ENCODE assay signal across 13 cellular contexts in genomic region chr12:108772247-108772646, GRCh38. TPM values are rescaled to one million over a fixed set of nuclear protein-coding genes. Genes with fewer than 3 reads are reported as not detected.
A peak's percentile ranks its signal among the peaks of the same experiment; 100 is the strongest.
DNase-seq lines count a peak whose midpoint lies in the region; ATAC-seq and TF ChIP-seq lines count a peak whose summit lies in the region.
"Had no signal": no experiment of that assay in that cellular context is flagged by ENCODE, and none has a peak within 500 bp of the region (broad histone marks: within the 10 kb centered on the region; RNA-seq: fewer than 3 reads in every experiment).

No MANE protein-coding gene starts in this region.

- H3K9me3 Mint-ChIP-seq in IgD-negative memory B cell: no peaks in the 10 kb centered on the region
- H3K9me3 Mint-ChIP-seq: activated naive CD8-positive, alpha-beta T cell treated with anti-CD3 and anti-CD28 coated beads for 36 hours; mesothelial cell of epicardium had no signal

- peak overlapping the region in 2 of 3 donors; percentile 3 to 45 for H3K9ac ChIP-seq in skeletal muscle tissue (ENCODE audit: low read depth in 1 of 3, low read length in 3 of 3)

- intact Hi-C loops in posterior vena cava (cut with DNase I) (no loop called here), adrenal gland (cut with DNase I) (no loop called here)

- TF ChIP-seq CTCF in adrenal gland (IDR thresholded peaks at IDR 0.05): no peak

- H3K27me3 Mint-ChIP-seq in IgD-negative memory B cell: peaks cover 3% of the 10 kb centered on the region

- peaks cover 5 to 17% (median 15%) of the 10 kb centered on the region in 3 donors for H3K4me1 Mint-ChIP-seq in IgD-negative memory B cell
- H3K4me1 Mint-ChIP-seq: mesothelial cell of epicardium had no signal

- H3K9me3 ChIP-seq in esophagus (ENCODE audit: control insufficient read depth in 2 of 2, insufficient read depth in 1 of 2, low read depth in 1 of 2, low read length in 1 of 2) (no peaks in the 10 kb centered on the region), skeletal muscle tissue (ENCODE audit: control insufficient read depth in 3 of 3, low read length in 3 of 3) (no peaks in the 10 kb centered on the region), adrenal gland (replicated peaks in 1 of 3) (no peaks in the 10 kb centered on the region)

- WGBS in esophagus, 2 donors: 70 to 76% methylated on average over 2 of the region's 2 CpGs
- WGBS in adrenal gland, 4 donors: 33 to 72% (median 50%) methylated on average over 2 of the region's 2 CpGs

- no peaks in the 10 kb centered on the region for H3K27me3 ChIP-seq in esophagus (ENCODE audit: control insufficient read depth in 1 of 2, insufficient read depth in 2 of 2, low read length in 2 of 2)
- H3K27me3 ChIP-seq in skeletal muscle tissue (ENCODE audit: control insufficient read depth in 3 of 3, insufficient read depth in 3 of 3, low read length in 3 of 3): no peaks in the 10 kb centered on the region
- no peaks in the 10 kb centered on the region for H3K27me3 ChIP-seq in adrenal gland

- H3K27ac Mint-ChIP-seq in IgD-negative memory B cell: peak overlapping the region in 2 of 3 donors; percentile 81 to 89
- H3K27ac Mint-ChIP-seq: activated naive CD8-positive, alpha-beta T cell treated with anti-CD3 and anti-CD28 coated beads for 36 hours; mesothelial cell of epicardium had no signal

- H3K36me3 ChIP-seq in esophagus (ENCODE audit: control insufficient read depth in 2 of 2, insufficient read depth in 2 of 2, low read length in 1 of 2): no peaks in the 10 kb centered on the region
- no peaks in the 10 kb centered on the region for H3K36me3 ChIP-seq in skeletal muscle tissue (ENCODE audit: control insufficient read depth in 3 of 3, insufficient read depth in 3 of 3, low read length in 3 of 3)
- no peaks in the 10 kb centered on the region for H3K36me3 ChIP-seq in adrenal gland (replicated peaks in 1 of 2)

- no peak for ATAC-seq in HG03439 (IDR thresholded peaks at IDR 0.05; ENCODE audit: unreplicated experiment)

- H3K4me3 Mint-ChIP-seq in IgD-negative memory B cell: peak overlapping the region in 2 of 4 donors; percentile 40 to 65
- H3K4me3 Mint-ChIP-seq: activated naive CD8-positive, alpha-beta T cell treated with anti-CD3 and anti-CD28 coated beads for 36 hours; mesothelial cell of epicardium had no signal

- DNase-seq in NCI-H2171 treated with DMSO at 0.1 percent for 48 hours (lab: John Stamatoyannopoulos, UW): peak; percentile 26
- no peak for DNase-seq in NCI-H2171 (lab: John Stamatoyannopoulos, UW)
- no peak for DNase-seq in posterior vena cava (ENCODE audit: low spot score)
- no peak for DNase-seq in adrenal gland
- DNase-seq: activated CD4-positive, alpha-beta T cell treated with anti-CD3 and anti-CD28 coated beads, Interleukin-2, amount 50 U/mL, for 4 hours; activated naive CD8-positive, alpha-beta T cell treated with anti-CD3 and anti-CD28 coated beads for 36 hours; head of caudate nucleus; NCI-H446 had no signal

- TF ChIP-seq POLR2A in adrenal gland (IDR thresholded peaks at IDR 0.05): no peak

- H3K4me3 ChIP-seq in esophagus (ENCODE audit: low read depth in 1 of 2, low read length in 2 of 2): no peak overlapping the region
- no peak overlapping the region for H3K4me3 ChIP-seq in skeletal muscle tissue (ENCODE audit: low read length in 3 of 3)
- no peak overlapping the region for H3K4me3 ChIP-seq in adrenal gland

- peak overlapping the region; percentile 1 to 42 for H3K27ac ChIP-seq in esophagus (ENCODE audit: low read depth in 2 of 2, low read length in 1 of 2)
- H3K27ac ChIP-seq in skeletal muscle tissue (ENCODE audit: low read depth, low read length): peak overlapping the region; percentile 67
- peak overlapping the region in 1 of 5 donors; percentile 34 for H3K27ac ChIP-seq in adrenal gland

- peaks cover 4 to 19% of the 10 kb centered on the region in 2 donors for H3K4me1 ChIP-seq in esophagus (ENCODE audit: control insufficient read depth in 2 of 2, insufficient read depth in 2 of 2, low read length in 1 of 2)
- peaks cover 34 to 38% (median 35%) of the 10 kb centered on the region in 3 donors for H3K4me1 ChIP-seq in skeletal muscle tissue (ENCODE audit: control insufficient read depth in 3 of 3, insufficient read depth in 3 of 3, low read length in 3 of 3)
- peaks cover 0 to 33% of the 10 kb centered on the region in 2 donors for H3K4me1 ChIP-seq in adrenal gland (replicated peaks in 1 of 2)

- H3K36me3 Mint-ChIP-seq in IgD-negative memory B cell: peaks cover 1% of the 10 kb centered on the region
- H3K36me3 Mint-ChIP-seq: activated naive CD8-positive, alpha-beta T cell treated with anti-CD3 and anti-CD28 coated beads for 36 hours; mesothelial cell of epicardium had no signal

RNA-seq across cellular contexts. Expression of gene CORO1C, which starts 40.9 kb away (rescaled TPM):
- 71.8 TPM for polyA plus RNA-seq in IgD-negative memory B cell
- 10 to 100 TPM; 23.6 to 40.2 TPM for polyA plus RNA-seq in esophagus
- 154 TPM for total RNA-seq in skeletal muscle tissue
- total RNA-seq in posterior vena cava: 100 to 1,000 TPM; 361 to 548 TPM
- 100 to 1,000 TPM in 2 of 8 donors, 10 to 100 TPM in 6; 57.3 to 124 (median 84.8) TPM for total RNA-seq in adrenal gland
- 10 to 100 TPM; 17.4 to 57.1 (median 32.3) TPM for polyA plus RNA-seq in adrenal gland
